21 cellular contexts compared by ENCODE assay signal in the genomic region with DNA sequence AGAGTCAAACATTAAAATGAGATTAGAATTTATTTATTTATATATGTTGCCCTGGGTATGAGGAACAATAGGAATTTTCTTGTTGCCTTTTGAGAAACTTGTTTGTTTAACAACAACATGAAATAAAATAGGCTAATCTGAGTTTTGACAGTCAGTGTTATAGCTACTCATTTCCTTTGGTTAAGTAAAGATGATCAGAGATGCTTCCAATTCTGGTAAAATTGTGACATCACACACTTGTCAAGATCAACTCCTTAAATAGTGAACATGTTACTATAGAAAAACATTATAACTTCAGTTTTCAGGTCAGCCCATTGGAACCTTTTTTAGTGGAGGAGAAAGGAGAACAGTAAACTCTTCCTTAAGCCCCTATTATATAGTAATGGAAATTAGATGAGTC.
DNase-seq lines count a peak whose midpoint lies in the region; ATAC-seq, FAIRE-seq and TF ChIP-seq lines count a peak whose summit lies in the region.
"Had no signal": no experiment of that assay in that cellular context is flagged by ENCODE, and none has a peak within 500 bp of the region (broad histone marks: within the 10 kb centered on the region; RNA-seq: fewer than 3 reads in every experiment).

No MANE protein-coding gene starts in this region.

- no peaks in the 10 kb centered on the region for H3K9me2 ChIP-seq in SU-DHL-6 (replicated peaks; ENCODE audit: insufficient read depth, low read length)

- H3K4me2 ChIP-seq in SU-DHL-6 (ENCODE audit: low read depth, low read length, poor library complexity, severe bottlenecking): no peak overlapping the region
- H3K4me2 ChIP-seq: A549 had no signal

- H3F3A ChIP-seq in SU-DHL-6 (ENCODE audit: insufficient read depth): peaks cover 48% of the 10 kb centered on the region

- peak overlapping the region; percentile 23 for H3K27ac Mint-ChIP-seq in T-helper 1 cell treated with Interleukin-12 subunit alpha and Interleukin-12 subunit beta and Interleukin-4 antibody, amounts not matched to agents 30 μg/mL and 1 μg/mL, for 36 hours
- peak overlapping the region; percentile 70 for H3K27ac Mint-ChIP-seq in activated naive CD4-positive, alpha-beta T cell treated with anti-CD3 and anti-CD28 coated beads for 36 hours
- H3K27ac Mint-ChIP-seq: CD4-positive, alpha-beta T cell had no signal

- H4K20me1 ChIP-seq in SU-DHL-6 (ENCODE audit: low read depth, low read length): no peaks in the 10 kb centered on the region

- H3K27ac ChIP-seq in SU-DHL-6 (ENCODE audit: low read depth, low read length): 0 out of 2 replicates have a peak overlapping the region, but pooled peaks have one; percentile 5
- no peak overlapping the region for H3K27ac ChIP-seq in pancreas
- H3K27ac ChIP-seq: 22Rv1, A549, C4-2B had no signal

- intact Hi-C loops in activated naive CD4-positive, alpha-beta T cell treated with anti-CD3 and anti-CD28 coated beads for 36 hours (cut with micrococcal nuclease): loop anchor here (1.0 kb wide), 1 partner anchor 920 kb away; no protein-coding TSS in a partner anchor
- intact Hi-C loops in pancreas (cut with DNase I): loop anchor here in 1 of 3 donors (10.0 kb wide), 1 partner anchor 1022 kb away; no protein-coding TSS in a partner anchor

- H3K9me3 ChIP-seq in SU-DHL-6 (ENCODE audit: insufficient read depth, low read length) (no peaks in the 10 kb centered on the region), pancreas (no peaks in the 10 kb centered on the region)
- H3K9me3 ChIP-seq: A549 had no signal

- peaks cover 15% of the 10 kb centered on the region for H3K4me1 Mint-ChIP-seq in T-helper 1 cell treated with Interleukin-12 subunit alpha and Interleukin-12 subunit beta and Interleukin-4 antibody, amounts not matched to agents 30 μg/mL and 1 μg/mL, for 36 hours (ENCODE audit: low read depth)
- H3K4me1 Mint-ChIP-seq in activated naive CD4-positive, alpha-beta T cell treated with anti-CD3 and anti-CD28 coated beads for 36 hours (ENCODE audit: low read depth): peaks cover 30% of the 10 kb centered on the region

- H3K4me3 ChIP-seq in SU-DHL-6 (ENCODE audit: insufficient read depth, low read length, poor library complexity, severe bottlenecking) (no peak overlapping the region), pancreas (no peak overlapping the region)
- H3K4me3 ChIP-seq: A549, GM12878 had no signal

- no peak overlapping the region for H3K9ac ChIP-seq in SU-DHL-6 (ENCODE audit: low read length)

- no peaks in the 10 kb centered on the region for H3K27me3 ChIP-seq in SU-DHL-6 (ENCODE audit: low read length)
- no peaks in the 10 kb centered on the region for H3K27me3 ChIP-seq in pancreas

- peaks cover 0 to 11% (median 4%) of the 10 kb centered on the region in 3 donors for H3K4me1 ChIP-seq in pancreas
- H3K4me1 ChIP-seq: A549 had no signal

- TF ChIP-seq CTCF in SU-DHL-6 (IDR thresholded peaks at IDR 0.05; ENCODE audit: insufficient read depth, low read length, poor library complexity, severe bottlenecking) (no peak), pancreas (IDR thresholded peaks at IDR 0.05) (no peak)

- ATAC-seq in pancreas (no peak), left lobe of liver (no peak), HG03196 (IDR thresholded peaks at IDR 0.05; ENCODE audit: unreplicated experiment) (no peak)
- ATAC-seq: A549, GM12878, HepG2 had no signal

- H3K9me3 Mint-ChIP-seq in T-helper 1 cell treated with Interleukin-12 subunit alpha and Interleukin-12 subunit beta and Interleukin-4 antibody, amounts not matched to agents 30 μg/mL and 1 μg/mL, for 36 hours: no peaks in the 10 kb centered on the region
- no peaks in the 10 kb centered on the region for H3K9me3 Mint-ChIP-seq in activated naive CD4-positive, alpha-beta T cell treated with anti-CD3 and anti-CD28 coated beads for 36 hours
- H3K9me3 Mint-ChIP-seq: CD4-positive, alpha-beta T cell; H9 had no signal

- H2AFZ ChIP-seq in SU-DHL-6 (ENCODE audit: low read depth, low read length, severe bottlenecking): no peak overlapping the region

- CTCF ChIA-PET in activated naive CD4-positive, alpha-beta T cell treated with anti-CD3 and anti-CD28 coated beads for 36 hours (lab: Charles Lee): no interaction called here

- peak; percentile 5 for FAIRE-seq in pancreas (lab: Jason Lieb, UNC)
- FAIRE-seq: A549, GM12878, GM19239, H1, HepG2 had no signal

- DNase-seq in T-helper 1 cell: no peak
- no peak for DNase-seq in activated naive CD4-positive, alpha-beta T cell treated with anti-CD3 and anti-CD28 coated beads for 36 hours
- no peak for DNase-seq in activated naive CD4-positive, alpha-beta T cell treated with Interleukin-2 at 50 U/mL for 16 hours
- no peak for DNase-seq in pancreas
- DNase-seq in left lobe of liver (ENCODE audit: low spot score): no peak
- DNase-seq: AML-193; CD4-positive, alpha-beta T cell; DMS153; DND-41; EL; H9 had no signal

- H3K36me3 ChIP-seq in SU-DHL-6 (ENCODE audit: low read length): peaks cover 20% of the 10 kb centered on the region
- H3K36me3 ChIP-seq in pancreas: no peaks in the 10 kb centered on the region

- peaks cover 46% of the 10 kb centered on the region for H3K79me2 ChIP-seq in SU-DHL-6 (ENCODE audit: insufficient read depth, low read length)

- H3K4me3 Mint-ChIP-seq in T-helper 1 cell treated with Interleukin-12 subunit alpha and Interleukin-12 subunit beta and Interleukin-4 antibody, amounts not matched to agents 30 μg/mL and 1 μg/mL, for 36 hours: no peak overlapping the region
- H3K4me3 Mint-ChIP-seq in activated naive CD4-positive, alpha-beta T cell treated with anti-CD3 and anti-CD28 coated beads for 36 hours: no peak overlapping the region
- H3K4me3 Mint-ChIP-seq: CD4-positive, alpha-beta T cell; H9 had no signal

- peaks cover 14% of the 10 kb centered on the region for H3K36me3 Mint-ChIP-seq in T-helper 1 cell treated with Interleukin-12 subunit alpha and Interleukin-12 subunit beta and Interleukin-4 antibody, amounts not matched to agents 30 μg/mL and 1 μg/mL, for 36 hours (ENCODE audit: low read depth)
- H3K36me3 Mint-ChIP-seq in activated naive CD4-positive, alpha-beta T cell treated with anti-CD3 and anti-CD28 coated beads for 36 hours (ENCODE audit: low read depth): peaks cover 5% of the 10 kb centered on the region

- no peaks in the 10 kb centered on the region for H3K27me3 Mint-ChIP-seq in T-helper 1 cell treated with Interleukin-12 subunit alpha and Interleukin-12 subunit beta and Interleukin-4 antibody, amounts not matched to agents 30 μg/mL and 1 μg/mL, for 36 hours (ENCODE audit: low read depth)
- H3K27me3 Mint-ChIP-seq in activated naive CD4-positive, alpha-beta T cell treated with anti-CD3 and anti-CD28 coated beads for 36 hours (ENCODE audit: low read depth): no peaks in the 10 kb centered on the region
- H3K27me3 Mint-ChIP-seq: CD4-positive, alpha-beta T cell had no signal
